8 cellular contexts compared by ENCODE assay signal in genomic region chr22:41444360-41445170, GRCh38. TPM values are rescaled to one million over a fixed set of nuclear protein-coding genes. Genes with fewer than 3 reads are reported as not detected.
A peak's percentile ranks its signal among the peaks of the same experiment; 100 is the strongest.
DNase-seq lines count a peak whose midpoint lies in the region; ATAC-seq and TF ChIP-seq lines count a peak whose summit lies in the region.

No MANE protein-coding gene starts in this region.

- H3K4me3 ChIP-seq in SK-N-MC (peak overlapping the region; percentile 98), gastroesophageal sphincter (peak overlapping the region; percentile 96 to 97), neuronal stem cell (ENCODE audit: low read length in 2 of 2) (peak overlapping the region; percentile 87 to 98)

- H3K18ac ChIP-seq in neuronal stem cell (ENCODE audit: low read length): peak overlapping the region; percentile 0

- no peak overlapping the region for H4K8ac ChIP-seq in neuronal stem cell (ENCODE audit: low read depth, low read length)

- DNase-seq in G401 (ENCODE audit: low spot score) (peak; percentile 97), HCEC 1CT (peak; percentile 94), MV-4-11 (lab: John Stamatoyannopoulos, UW) (peak; percentile 91), SK-N-MC (ENCODE audit: low read depth, low spot score) (peak; percentile 75), neuronal stem cell (ENCODE audit: low spot score) (peak; percentile 98), stromal cell of bone marrow (ENCODE audit: low read depth) (peak; percentile 92)
- peak; percentile 87 for DNase-seq in activated naive CD4-positive, alpha-beta T cell treated with anti-CD3 and anti-CD28 coated beads, Interleukin-2, amount 50 U/mL, for 16 hours

- TF ChIP-seq CTCF in gastroesophageal sphincter (IDR thresholded peaks at IDR 0.05): no peak

- no peak overlapping the region for H2BK15ac ChIP-seq in neuronal stem cell (ENCODE audit: low read length)

- no peak overlapping the region for H2BK5ac ChIP-seq in neuronal stem cell (ENCODE audit: low read length)

- peaks cover 3% of the 10 kb centered on the region for H3K79me1 ChIP-seq in neuronal stem cell (ENCODE audit: low read depth, low read length)

- no peak for TF ChIP-seq EP300 in gastroesophageal sphincter (IDR thresholded peaks at IDR 0.05)

- H3K14ac ChIP-seq in neuronal stem cell (ENCODE audit: low read length): no peak overlapping the region

- no peak overlapping the region for H2BK120ac ChIP-seq in neuronal stem cell (ENCODE audit: low read depth, low read length)

- peak overlapping the region; percentile 90 for H3K9ac ChIP-seq in SK-N-MC (ENCODE audit: insufficient read length)
- H3K9ac ChIP-seq in neuronal stem cell (ENCODE audit: low read depth, low read length, poor library complexity): peak overlapping the region; percentile 88

- no peaks in the 10 kb centered on the region for H3K27me3 ChIP-seq in gastroesophageal sphincter
- no peaks in the 10 kb centered on the region for H3K27me3 ChIP-seq in neuronal stem cell (ENCODE audit: control insufficient read depth in 3 of 3, insufficient read depth in 3 of 3, low read depth in 1 of 3, low read length in 3 of 3)

- no peak overlapping the region for H3K4ac ChIP-seq in neuronal stem cell (ENCODE audit: low read length)

- H2BK12ac ChIP-seq in neuronal stem cell (ENCODE audit: low read length): no peak overlapping the region

- peak overlapping the region; percentile 52 for H3K23ac ChIP-seq in neuronal stem cell (ENCODE audit: low read depth, low read length, poor library complexity)

- H2AK5ac ChIP-seq in neuronal stem cell (ENCODE audit: low read depth, low read length): peak overlapping the region; percentile 5

- WGBS in gastroesophageal sphincter (ENCODE audit: low coverage in 1 of 2), 2 donors: 0% methylated on average over 3 to 13 of the region's 37 CpGs
- no CpG with 5 or more reads among the region's 37 CpGs for WGBS in neuronal stem cell (ENCODE audit: extremely low coverage in 2 of 2, insufficient read length in 2 of 2, insufficient replicate concordance in 1 of 2), 2 donors

- peaks cover 19% of the 10 kb centered on the region; the same call in 1 of the 2 replicates for H3K36me3 ChIP-seq in SK-N-MC (ENCODE audit: insufficient read depth, low read length)
- peaks cover 0 to 43% of the 10 kb centered on the region in 2 donors for H3K36me3 ChIP-seq in gastroesophageal sphincter
- peaks cover 6 to 41% of the 10 kb centered on the region in 2 donors for H3K36me3 ChIP-seq in neuronal stem cell (replicated peaks in 1 of 2; ENCODE audit: control insufficient read depth in 2 of 2, insufficient read depth in 2 of 2, low read length in 2 of 2)

- peak overlapping the region; percentile 90 for H3K4me2 ChIP-seq in neuronal stem cell (ENCODE audit: insufficient read depth, low read length, poor library complexity, severe bottlenecking)

- in situ Hi-C loops in G401 (cut with HindIII; ENCODE audit: low sequenced_read_pairs): no loop called here

- H3K4me1 ChIP-seq in gastroesophageal sphincter: peaks cover 1 to 55% (median 23%) of the 10 kb centered on the region in 3 donors
- H3K4me1 ChIP-seq in neuronal stem cell (ENCODE audit: control insufficient read depth in 2 of 2, insufficient read depth in 1 of 2, low read depth in 1 of 2, low read length in 2 of 2): peaks cover 5% of the 10 kb centered on the region in 2 donors

- H4K91ac ChIP-seq in neuronal stem cell (ENCODE audit: low read depth, low read length, poor library complexity): no peak overlapping the region

- no peaks in the 10 kb centered on the region for H3K9me3 ChIP-seq in SK-N-MC (ENCODE audit: low read depth, low read length)
- no peaks in the 10 kb centered on the region for H3K9me3 ChIP-seq in gastroesophageal sphincter
- H3K9me3 ChIP-seq in neuronal stem cell (replicated peaks in 1 of 2; ENCODE audit: control insufficient read depth in 2 of 2, insufficient read depth in 1 of 2, low read depth in 1 of 2, low read length in 2 of 2): no peaks in the 10 kb centered on the region

- H2AFZ ChIP-seq in neuronal stem cell (ENCODE audit: low read length): peak overlapping the region; percentile 65

- peak; percentile 30 to 32 for TF ChIP-seq POLR2A in gastroesophageal sphincter (IDR thresholded peaks at IDR 0.05)

- H3K27ac ChIP-seq in SK-N-MC (peak overlapping the region; percentile 73; the same call in 1 of the 2 replicates), gastroesophageal sphincter (peak overlapping the region; percentile 98 to 100 (median 100)), neuronal stem cell (replicated peaks; ENCODE audit: low read length) (peak overlapping the region; percentile 85)

- peak; percentile 69 for ATAC-seq in gastroesophageal sphincter

RNA-seq across cellular contexts. Expression of gene TOB2, which starts 2.0 kb away (rescaled TPM):
- 33.3 and 34.4 TPM in 2 replicates for total RNA-seq in G401 (2014; rRNA removed; shearing (Covaris generic))
- total RNA-seq in gastroesophageal sphincter: 100 to 1,000 TPM in 1 of 4 donors, 10 to 100 TPM in 3; 59.3 to 163 (median 84.1) TPM
- 30.2 TPM for polyA plus RNA-seq in neuronal stem cell (2013, experiment 1 of 2)
- polyA plus RNA-seq in neuronal stem cell (2013, experiment 2 of 2): 31.5 TPM

RNA-seq across cellular contexts. Expression of gene PHF5A, which starts 23.9 kb away (rescaled TPM):
- total RNA-seq in G401 (2014; rRNA removed; shearing (Covaris generic)): 133 and 134 TPM in 2 replicates
- 10 to 100 TPM; 26.7 to 44.5 (median 39.2) TPM for total RNA-seq in gastroesophageal sphincter
- 63.9 TPM for polyA plus RNA-seq in neuronal stem cell (2013, experiment 1 of 2)
- 61.6 TPM for polyA plus RNA-seq in neuronal stem cell (2013, experiment 2 of 2)

RNA-seq across cellular contexts. Expression of gene ACO2, which starts 24.4 kb away (rescaled TPM):
- total RNA-seq in G401 (2014; rRNA removed; shearing (Covaris generic)): 171 and 184 TPM in 2 replicates
- total RNA-seq in gastroesophageal sphincter: 100 to 1,000 TPM; 115 to 227 (median 132) TPM
- polyA plus RNA-seq in neuronal stem cell (2013, experiment 1 of 2): 41.4 TPM
- 40.9 TPM for polyA plus RNA-seq in neuronal stem cell (2013, experiment 2 of 2)

Comparison
In these comparisons a context has a peak if more than half of its experiments do, and no peak if none do; other contexts are left out.
1. Peak in every context shown above with its lines: DNase-seq, ATAC-seq, H3K4me3 ChIP-seq and H3K27ac ChIP-seq.